ENCODE assay signal across 8 cellular contexts in genomic region chr12:112978163-112979081, GRCh38.
A peak's percentile ranks its signal among the peaks of the same experiment; 100 is the strongest.
DNase-seq lines count a peak whose midpoint lies in the region; ATAC-seq lines count a peak whose summit lies in the region.

Gene OAS2 (plus strand): TSS chr12:112978519. CDS start chr12:112978609, 90 bp downstream.

- peak; percentile 16 for DNase-seq in SW480 (ENCODE audit: low spot score)
- peak; percentile 8 for DNase-seq in amniotic stem cell (lab: John Stamatoyannopoulos, UW)
- peak; percentile 74 for DNase-seq in iris pigment epithelial cell (ENCODE audit: low read depth)
- DNase-seq in stimulated activated CD4-positive, alpha-beta T cell treated with anti-CD3 and anti-CD28 coated beads, Interleukin-4, amount 100 ng/mL, for 1 hour: peak; percentile 68
- DNase-seq in NCI-H2171 (lab: John Stamatoyannopoulos, UW): no peak
- no peak for DNase-seq in DMS79 (lab: John Stamatoyannopoulos, UW)

- ATAC-seq in GM18870 (IDR thresholded peaks at IDR 0.05; ENCODE audit: unreplicated experiment) (peak; percentile 87), HG03045 (IDR thresholded peaks at IDR 0.05; ENCODE audit: unreplicated experiment) (peak; percentile 92)

Comparison
In these comparisons a context has a peak if more than half of its experiments do, and no peak if none do; other contexts are left out.
1. DNase-seq: peak in SW480 (single experiment), amniotic stem cell (single experiment), iris pigment epithelial cell (single experiment) and stimulated activated CD4-positive, alpha-beta T cell treated with anti-CD3 and anti-CD28 coated beads, Interleukin-4, amount 100 ng/mL, for 1 hour (single experiment); none in NCI-H2171 (single experiment) and DMS79 (single experiment).